11 cellular contexts compared by ENCODE assay signal in genomic region chr7:51123322-51124021, GRCh38.
DNase-seq lines count a peak whose midpoint lies in the region; ATAC-seq, FAIRE-seq and TF ChIP-seq lines count a peak whose summit lies in the region.
"Had no signal": no experiment of that assay in that cellular context is flagged by ENCODE, and none has a peak within 500 bp of the region (broad histone marks: within the 10 kb centered on the region; RNA-seq: fewer than 3 reads in every experiment).

No MANE protein-coding gene starts in this region.

- no peaks in the 10 kb centered on the region for H3K27me3 ChIP-seq in right lobe of liver
- no peaks in the 10 kb centered on the region for H3K27me3 ChIP-seq in HepG2 (ENCODE audit: control insufficient read depth in 1 of 2, insufficient read depth in 2 of 2, low read length in 2 of 2)
- no peaks in the 10 kb centered on the region for H3K27me3 ChIP-seq in left ventricle myocardium inferior (ENCODE audit: low read depth)
- H3K27me3 ChIP-seq in ascending aorta = no peaks in the 10 kb centered on the region
- H3K27me3 ChIP-seq in stomach = no peaks in the 10 kb centered on the region

- no peak overlapping the region for H3K27ac ChIP-seq in right lobe of liver
- H3K27ac ChIP-seq in HepG2 (ENCODE audit: extremely low read length, insufficient read depth, low read length) = no peak overlapping the region
- peak overlapping the region; percentile 83 for H3K27ac ChIP-seq in left ventricle myocardium inferior (replicated peaks)
- no peak overlapping the region for H3K27ac ChIP-seq in ascending aorta
- H3K27ac ChIP-seq in stomach = no peak overlapping the region
- H3K27ac ChIP-seq: thoracic aorta had no signal

- no peaks in the 10 kb centered on the region for H4K20me1 ChIP-seq in HepG2 (ENCODE audit: insufficient read depth, low read length)

- no peaks in the 10 kb centered on the region for H3K27me3 Mint-ChIP-seq in activated T-helper 1 cell treated with anti-CD3 and anti-CD28 coated beads, Interleukin-12 subunit alpha, Interleukin-12 subunit beta, Interleukin-2, Interleukin-4 antibody, amounts not matched to agents 30 ng/mL and 10 ng/mL and 1 ng/mL, durations not matched to agents 14 hours and 24 hours and 36 hours (ENCODE audit: insufficient read depth)

- no peaks in the 10 kb centered on the region for H3K36me3 ChIP-seq in right lobe of liver
- no peaks in the 10 kb centered on the region for H3K36me3 ChIP-seq in HepG2 (replicated peaks in 1 of 2; ENCODE audit: control insufficient read depth in 1 of 2, insufficient read depth in 2 of 2, low read length in 2 of 2)
- H3K36me3 ChIP-seq in left ventricle myocardium inferior = no peaks in the 10 kb centered on the region
- H3K36me3 ChIP-seq in ascending aorta = no peaks in the 10 kb centered on the region
- no peaks in the 10 kb centered on the region for H3K36me3 ChIP-seq in stomach
- H3K36me3 ChIP-seq: thoracic aorta had no signal

- peak overlapping the region; percentile 84 for H3K27ac Mint-ChIP-seq in activated T-helper 1 cell treated with anti-CD3 and anti-CD28 coated beads, Interleukin-12 subunit alpha, Interleukin-12 subunit beta, Interleukin-2, Interleukin-4 antibody, amounts not matched to agents 30 ng/mL and 10 ng/mL and 1 ng/mL, durations not matched to agents 14 hours and 24 hours and 36 hours
- H3K27ac Mint-ChIP-seq: activated B cell treated with CpG ODN at 0.5 μM for 24 hours had no signal

- no peaks in the 10 kb centered on the region for H3K4me1 ChIP-seq in right lobe of liver
- H3K4me1 ChIP-seq in HepG2 (ENCODE audit: insufficient read depth, low read length) = no peaks in the 10 kb centered on the region
- peaks cover 47% of the 10 kb centered on the region for H3K4me1 ChIP-seq in left ventricle myocardium inferior
- H3K4me1 ChIP-seq in ascending aorta = no peaks in the 10 kb centered on the region
- H3K4me1 ChIP-seq in stomach = no peaks in the 10 kb centered on the region

- H3K9me3 ChIP-seq in right lobe of liver (no peaks in the 10 kb centered on the region), HepG2 (ENCODE audit: low read length) (no peaks in the 10 kb centered on the region), left ventricle myocardium inferior (replicated peaks) (no peaks in the 10 kb centered on the region), ascending aorta (no peaks in the 10 kb centered on the region), stomach (no peaks in the 10 kb centered on the region)
- H3K9me3 ChIP-seq: thoracic aorta had no signal

- H3K79me2 ChIP-seq in HepG2 (ENCODE audit: insufficient read depth, low read length) = no peaks in the 10 kb centered on the region

- no peak overlapping the region for H2AFZ ChIP-seq in HepG2 (ENCODE audit: low read length)

- no peaks in the 10 kb centered on the region for H3K9me3 Mint-ChIP-seq in activated T-helper 1 cell treated with anti-CD3 and anti-CD28 coated beads, Interleukin-12 subunit alpha, Interleukin-12 subunit beta, Interleukin-2, Interleukin-4 antibody, amounts not matched to agents 30 ng/mL and 10 ng/mL and 1 ng/mL, durations not matched to agents 14 hours and 24 hours and 36 hours
- H3K9me3 Mint-ChIP-seq: activated B cell treated with CpG ODN at 0.5 μM for 24 hours had no signal

- FAIRE-seq in HepG2 (lab: Jason Lieb, UNC) = no peak
- FAIRE-seq in GM19239 (lab: Jason Lieb, UNC) = no peak
- FAIRE-seq: G401.6 had no signal

- CTCF ChIA-PET in HepG2 (lab: Yijun Ruan, JAX; ENCODE audit: low intra/inter-chr PET ratio, low total read pairs) = no interaction called here

- no peak for TF ChIP-seq CTCF in right lobe of liver (IDR thresholded peaks at IDR 0.05)
- no peak for TF ChIP-seq CTCF in HepG2 (CRISPR knock-in tag; IDR thresholded peaks at IDR 0.05)
- TF ChIP-seq CTCF in left ventricle myocardium inferior (IDR thresholded peaks at IDR 0.05; ENCODE audit: borderline replicate concordance) = no peak
- no peak for TF ChIP-seq CTCF in ascending aorta (IDR thresholded peaks at IDR 0.05)
- no peak for TF ChIP-seq CTCF in stomach (IDR thresholded peaks at IDR 0.05)

- peaks cover 31% of the 10 kb centered on the region for H3K4me1 Mint-ChIP-seq in activated T-helper 1 cell treated with anti-CD3 and anti-CD28 coated beads, Interleukin-12 subunit alpha, Interleukin-12 subunit beta, Interleukin-2, Interleukin-4 antibody, amounts not matched to agents 30 ng/mL and 10 ng/mL and 1 ng/mL, durations not matched to agents 14 hours and 24 hours and 36 hours (ENCODE audit: low read depth)

- POLR2A ChIA-PET in HepG2 (lab: Yijun Ruan, JAX) = no interaction called here

- H3K4me3 ChIP-seq in right lobe of liver = no peak overlapping the region
- no peak overlapping the region for H3K4me3 ChIP-seq in HepG2 (replicated peaks in 1 of 3; ENCODE audit: insufficient read depth in 1 of 3, low read depth in 2 of 3, low read length in 3 of 3)
- no peak overlapping the region for H3K4me3 ChIP-seq in left ventricle myocardium inferior
- H3K4me3 ChIP-seq in ascending aorta = no peak overlapping the region
- no peak overlapping the region for H3K4me3 ChIP-seq in stomach
- H3K4me3 ChIP-seq: thoracic aorta had no signal

- TF ChIP-seq EP300 in HepG2 (IDR thresholded peaks at IDR 0.05; ENCODE audit: low read depth in 2 of 2, low read length in 2 of 2) (no peak), HepG2 (CRISPR knock-in tag; IDR thresholded peaks at IDR 0.05; ENCODE audit: borderline replicate concordance) (no peak), stomach (IDR thresholded peaks at IDR 0.05) (no peak)

- no peaks in the 10 kb centered on the region for H3K36me3 Mint-ChIP-seq in activated T-helper 1 cell treated with anti-CD3 and anti-CD28 coated beads, Interleukin-12 subunit alpha, Interleukin-12 subunit beta, Interleukin-2, Interleukin-4 antibody, amounts not matched to agents 30 ng/mL and 10 ng/mL and 1 ng/mL, durations not matched to agents 14 hours and 24 hours and 36 hours (ENCODE audit: low read depth)

- in situ Hi-C loops in HepG2 (cut with HindIII; ENCODE audit: extremely low pct_ligation_motif_present, low pct_unique_long_range_greater_than_20kb) = no loop called here

- H3K9ac ChIP-seq in HepG2 (ENCODE audit: insufficient read depth, low read depth, low read length) = no peak overlapping the region

- TF ChIP-seq POLR2A in right lobe of liver (IDR thresholded peaks at IDR 0.05) (no peak), HepG2 (IDR thresholded peaks at IDR 0.05; ENCODE audit: insufficient read depth in 1 of 2, low read depth in 2 of 2, low read length in 2 of 2) (no peak), stomach (IDR thresholded peaks at IDR 0.05) (no peak)

- intact Hi-C loops in right lobe of liver (cut with DNase I) = no loop called here
- intact Hi-C loops in HepG2 (cut with micrococcal nuclease; ENCODE audit: unreplicated experiment) = no loop called here
- intact Hi-C loops in activated T-helper 1 cell treated with anti-CD3 and anti-CD28 coated beads, Interleukin-12 subunit alpha, Interleukin-12 subunit beta, Interleukin-2, Interleukin-4 antibody, amounts not matched to agents 30 ng/mL and 10 ng/mL and 1 ng/mL, durations not matched to agents 14 hours and 24 hours and 36 hours (cut with micrococcal nuclease) = loop anchor here (1.0 to 10.0 kb wide), 10 partner anchors 291 to 976 kb away; partner anchors contain the start of gene FIGNL1
- intact Hi-C loops in left ventricle myocardium inferior (cut with micrococcal nuclease) = no loop called here
- intact Hi-C loops in ascending aorta (cut with DNase I) = no loop called here
- intact Hi-C loops in stomach (cut with DNase I; ENCODE audit: low total_unique reads) = no loop called here

- H3K4me3 Mint-ChIP-seq in activated T-helper 1 cell treated with anti-CD3 and anti-CD28 coated beads, Interleukin-12 subunit alpha, Interleukin-12 subunit beta, Interleukin-2, Interleukin-4 antibody, amounts not matched to agents 30 ng/mL and 10 ng/mL and 1 ng/mL, durations not matched to agents 14 hours and 24 hours and 36 hours = no peak overlapping the region
- H3K4me3 Mint-ChIP-seq: activated B cell treated with CpG ODN at 0.5 μM for 24 hours had no signal

- DNase-seq in right lobe of liver = peak in 1 of 3 donors; percentile 55
- no peak for DNase-seq in HepG2 (ENCODE audit: low spot score)
- DNase-seq in activated T-helper 1 cell treated with anti-CD3 and anti-CD28 coated beads, Interleukin-12 subunit alpha, Interleukin-12 subunit beta, Interleukin-2, Interleukin-4 antibody, amounts not matched to agents 30 ng/mL and 10 ng/mL and 1 ng/mL, durations not matched to agents 14 hours and 24 hours and 36 hours (ENCODE audit: low spot score) = peak; percentile 52
- DNase-seq in left ventricle myocardium inferior = no peak
- peak; percentile 47 for DNase-seq in stimulated activated CD8-positive, alpha-beta memory T cell treated with anti-CD3 and anti-CD28 coated beads, Interleukin-12 subunit alpha, Interleukin-12 subunit beta, amount 100 ng/mL, for 24 hours (ENCODE audit: extremely low read depth)
- DNase-seq in ascending aorta (ENCODE audit: low spot score in 2 of 2) = no peak
- no peak for DNase-seq in stomach
- DNase-seq in GM19239 (ENCODE audit: insufficient read length, low spot score) = no peak
- DNase-seq: activated B cell treated with CpG ODN at 0.5 μM for 24 hours had no signal

- BruUV-seq in HepG2 (replicated peaks; lab: Mats Ljungman, UMichigan) = no TSS peak

- ATAC-seq in right lobe of liver (peak in 3 of 4 donors; percentile 32 to 86 (median 48)), HepG2 (no peak)

- WGBS in right lobe of liver (ENCODE audit: insufficient coverage, low coverage, low lambda C conversion rate, missing lambda C conversion rate) = 65% methylated on average over 3 of the region's 3 CpGs
- 92% methylated on average over 3 of the region's 3 CpGs for WGBS in HepG2 (ENCODE audit: low lambda C conversion rate)
- 73 to 91% (median 78%) methylated on average over 3 of the region's 3 CpGs for WGBS in stomach, 5 donors

- no peak overlapping the region for H3K4me2 ChIP-seq in HepG2 (ENCODE audit: low read depth, low read length)

- TF ChIP-seq RAD21 in HepG2 (CRISPR knock-in tag; IDR thresholded peaks at IDR 0.05) = no peak

TF ChIP-seq in HepG2, 621 proteins besides CTCF, POLR2A, EP300 and RAD21 (continues in another document):
- TF ChIP-seq ZNF841 (CRISPR knock-in tag; IDR thresholded peaks at IDR 0.05; ENCODE audit: borderline replicate concordance) (no peak), ZNF570 (CRISPR knock-in tag; IDR thresholded peaks at IDR 0.05; ENCODE audit: borderline replicate concordance) (no peak), ZNF260 (CRISPR knock-in tag; IDR thresholded peaks at IDR 0.05; ENCODE audit: borderline replicate concordance, low read depth) (no peak)

Comparison
In these comparisons a context has a peak if more than half of its experiments do, and no peak if none do; other contexts are left out.
1. DNase-seq: peak in activated T-helper 1 cell treated with anti-CD3 and anti-CD28 coated beads, Interleukin-12 subunit alpha, Interleukin-12 subunit beta, Interleukin-2, Interleukin-4 antibody, amounts not matched to agents 30 ng/mL and 10 ng/mL and 1 ng/mL, durations not matched to agents 14 hours and 24 hours and 36 hours (single experiment) and stimulated activated CD8-positive, alpha-beta memory T cell treated with anti-CD3 and anti-CD28 coated beads, Interleukin-12 subunit alpha, Interleukin-12 subunit beta, amount 100 ng/mL, for 24 hours (single experiment); none in HepG2 (single experiment), left ventricle myocardium inferior (single experiment), ascending aorta (0 of 2), stomach (single experiment) and GM19239 (single experiment).